Comparison of ENCODE assay signal across 21 cellular contexts in the genomic region with DNA sequence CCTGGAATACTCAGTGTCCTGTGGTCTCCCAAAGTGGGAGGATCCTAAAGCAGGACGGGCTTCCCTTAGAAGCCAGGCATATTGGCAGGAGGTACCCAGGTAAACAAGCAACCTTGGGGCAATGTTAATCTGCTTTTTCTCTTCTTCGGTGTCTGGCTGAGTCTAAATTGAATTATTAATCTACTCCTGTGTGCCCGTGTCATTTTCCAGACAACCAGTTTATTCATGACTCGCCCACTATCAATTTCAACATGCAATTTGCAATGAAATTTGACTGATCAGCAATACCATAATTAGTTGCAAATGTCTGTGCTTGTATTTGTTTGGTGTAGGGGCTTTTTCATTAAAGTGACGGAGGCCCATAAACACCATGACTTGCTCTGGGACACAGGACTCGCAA.
"Had no signal": no experiment of that assay in that cellular context is flagged by ENCODE, and none has a peak within 500 bp of the region (broad histone marks: within the 10 kb centered on the region; RNA-seq: fewer than 3 reads in every experiment).

No MANE protein-coding gene starts in this region.

- H2AFZ ChIP-seq: neural progenitor cell had no signal

- H3K36me3 ChIP-seq: gastroesophageal sphincter, neural progenitor cell, pancreas, thoracic aorta, transverse colon had no signal

- H3K27ac ChIP-seq: gastroesophageal sphincter, neural progenitor cell, pancreas, thoracic aorta, transverse colon had no signal

- ATAC-seq: gastroesophageal sphincter; left ventricle myocardium superior; pancreas; right cardiac atrium; stimulated activated memory B cell treated with anti-CD40 and anti-IgM and Interleukin-4, amounts not matched to agents 10 μg/mL and 1 μg/mL and 100 μg/mL, for 72 hours; stimulated activated naive CD8-positive, alpha-beta T cell treated with anti-CD3 and anti-CD28 coated beads, Interleukin-15, amount 100 ng/mL, for 72 hours had no signal

- H3K9me3 ChIP-seq: gastroesophageal sphincter, pancreas, thoracic aorta, transverse colon had no signal

- H3K4me3 ChIP-seq: gastroesophageal sphincter, lung, neural progenitor cell, pancreas, smooth muscle cell, thoracic aorta, transverse colon had no signal

- H3K4me1 ChIP-seq: gastroesophageal sphincter, neural progenitor cell, pancreas, transverse colon had no signal

- DNase-seq: cerebellar nuclear complex; dermis blood vessel endothelial cell; erythroblast; glutamatergic neuron; immature natural killer cell; left cardiac atrium; left ventricle myocardium superior; mesenchymal stem cell; midbrain; occipital lobe; pancreas; right cardiac atrium; stimulated activated CD4-positive, alpha-beta T cell treated with anti-CD3 and anti-CD28 coated beads, Interleukin-4, amount 100 ng/mL, for 1 hour; stimulated activated naive CD8-positive, alpha-beta T cell treated with anti-CD3 and anti-CD28 coated beads, Interleukin-15, amount 100 ng/mL, for 72 hours; transverse colon had no signal

- H3K27me3 ChIP-seq: gastroesophageal sphincter, neural progenitor cell, pancreas, transverse colon had no signal

- H3K4me2 ChIP-seq: neural progenitor cell, smooth muscle cell had no signal

- H3K9ac ChIP-seq: neural progenitor cell had no signal
